9 cellular contexts compared by ENCODE assay signal in genomic region chr9:114503522-114504340, GRCh38. TPM values are rescaled to one million over a fixed set of nuclear protein-coding genes. Genes with fewer than 3 reads are reported as not detected.
DNase-seq lines count a peak whose midpoint lies in the region; ATAC-seq, FAIRE-seq and TF ChIP-seq lines count a peak whose summit lies in the region.
"Had no signal": no experiment of that assay in that cellular context is flagged by ENCODE, and none has a peak within 500 bp of the region (broad histone marks: within the 10 kb centered on the region; RNA-seq: fewer than 3 reads in every experiment).

No MANE protein-coding gene starts in this region.

- peaks cover 3% of the 10 kb centered on the region for H4K20me1 ChIP-seq in astrocyte (ENCODE audit: insufficient read depth, low read length)

- H2AFZ ChIP-seq in astrocyte (ENCODE audit: low read depth, low read length) = no peak overlapping the region

- H3K27me3 ChIP-seq in astrocyte (ENCODE audit: insufficient read depth, low read length) (peaks cover 34% of the 10 kb centered on the region), tibial nerve (peaks cover 0 to 58% of the 10 kb centered on the region in 2 donors)

- no peak for FAIRE-seq in astrocyte (lab: Jason Lieb, UNC)

- WGBS in tibial nerve, 2 donors = 71 to 74% methylated on average over 18 of the region's 18 CpGs

- no peak for TF ChIP-seq EP300 in tibial nerve (IDR thresholded peaks at IDR 0.05)

- ATAC-seq in Right ventricle myocardium superior (ENCODE audit: poor library complexity) = no peak
- no peak for ATAC-seq in Right ventricle myocardium inferior
- no peak for ATAC-seq in GM18511 (IDR thresholded peaks at IDR 0.05; ENCODE audit: unreplicated experiment)
- ATAC-seq in HG03045 (IDR thresholded peaks at IDR 0.05; ENCODE audit: unreplicated experiment) = no peak

- no peaks in the 10 kb centered on the region for H3K9me3 ChIP-seq in astrocyte (ENCODE audit: insufficient read depth, low read depth, low read length)
- peaks cover 0 to 5% (median 0%) of the 10 kb centered on the region in 4 donors for H3K9me3 ChIP-seq in tibial nerve

- peak; percentile 41 for DNase-seq in Right ventricle myocardium superior
- no peak for DNase-seq in Right ventricle myocardium inferior (ENCODE audit: missing footprints)
- no peak for DNase-seq in astrocyte (ENCODE audit: low read depth)
- peak; percentile 28 for DNase-seq in mesenteric fat pad (ENCODE audit: low spot score)
- DNase-seq in tibial nerve (ENCODE audit: low spot score in 2 of 2) = peak in 1 of 2 donors; percentile 8
- DNase-seq in ureter (ENCODE audit: low spot score) = no peak

- H3K36me3 ChIP-seq in astrocyte (ENCODE audit: insufficient read depth, low read length) = no peaks in the 10 kb centered on the region
- no peaks in the 10 kb centered on the region for H3K36me3 ChIP-seq in tibial nerve

- TF ChIP-seq POLR2A in tibial nerve (IDR thresholded peaks at IDR 0.05) = no peak

- intact Hi-C loops in Right ventricle myocardium superior (cut with DNase I) = loop anchor here (10.0 kb wide), 1 partner anchor 159 kb away; no protein-coding TSS in a partner anchor
- intact Hi-C loops in Right ventricle myocardium inferior (cut with DNase I) = no loop called here

- peak overlapping the region; percentile 98 for H3K4me2 ChIP-seq in astrocyte (ENCODE audit: low read length)

- no peak overlapping the region for H3K9ac ChIP-seq in astrocyte (ENCODE audit: low read length)

- H3K9me3 Mint-ChIP-seq in astrocyte (ENCODE audit: unreplicated experiment) = no peaks in the 10 kb centered on the region
- H3K9me3 Mint-ChIP-seq: activated naive CD4-positive, alpha-beta T cell treated with anti-CD3 and anti-CD28 coated beads, Interleukin-2, amount 50 U/mL, for 72 hours had no signal

- H3K4me1 Mint-ChIP-seq in astrocyte (ENCODE audit: low read depth, unreplicated experiment) = peaks cover 24% of the 10 kb centered on the region

- H3K4me3 ChIP-seq in astrocyte (ENCODE audit: insufficient read depth, low read depth, low read length) = peak overlapping the region; percentile 40
- peak overlapping the region in 3 of 4 donors; percentile 37 to 72 (median 65) for H3K4me3 ChIP-seq in tibial nerve

- H3K36me3 Mint-ChIP-seq in astrocyte (ENCODE audit: low read depth, unreplicated experiment) = no peaks in the 10 kb centered on the region
- H3K36me3 Mint-ChIP-seq: activated naive CD4-positive, alpha-beta T cell treated with anti-CD3 and anti-CD28 coated beads, Interleukin-2, amount 50 U/mL, for 72 hours had no signal

- H3K4me1 ChIP-seq in astrocyte (ENCODE audit: insufficient read depth, low read length) (peaks cover 22% of the 10 kb centered on the region), tibial nerve (peaks cover 0 to 31% (median 7%) of the 10 kb centered on the region in 4 donors)

- H3K27me3 Mint-ChIP-seq in astrocyte (ENCODE audit: low read depth, unreplicated experiment) = peaks cover 9% of the 10 kb centered on the region

- no peaks in the 10 kb centered on the region for H3K79me2 ChIP-seq in astrocyte (ENCODE audit: insufficient read depth, low read length)

- H3K27ac Mint-ChIP-seq in astrocyte (ENCODE audit: unreplicated experiment) = no peak overlapping the region

- no peak overlapping the region for H3K27ac ChIP-seq in astrocyte (ENCODE audit: low read depth, low read length)
- H3K27ac ChIP-seq in tibial nerve = peak overlapping the region in 1 of 4 donors; percentile 36

- TF ChIP-seq CTCF in astrocyte (IDR thresholded peaks at IDR 0.05; ENCODE audit: insufficient read depth, low read depth, low read length) (no peak), tibial nerve (IDR thresholded peaks at IDR 0.05) (no peak)

- H3K4me3 Mint-ChIP-seq in astrocyte (ENCODE audit: unreplicated experiment) = peak overlapping the region; percentile 79

RNA-seq across cellular contexts. Expression of gene WHRN, which starts 1.5 kb away (rescaled TPM):
- total RNA-seq in Right ventricle myocardium superior = 0.56 TPM
- total RNA-seq in Right ventricle myocardium inferior = 0.49 TPM
- total RNA-seq in astrocyte = 9.4 and 10.2 TPM in 2 replicates
- 5.5 TPM for total RNA-seq in mesenteric fat pad
- total RNA-seq in tibial nerve = 10 to 100 TPM in 1 of 4 donors, 1 to 10 TPM in 3; 3.7 to 13.2 (median 6.0) TPM
- 11.8 TPM for total RNA-seq in ureter

Comparison
In these comparisons a context has a peak if more than half of its experiments do, and no peak if none do; other contexts are left out.
1. DNase-seq: peak in Right ventricle myocardium superior (single experiment) and mesenteric fat pad (single experiment); none in Right ventricle myocardium inferior (single experiment), astrocyte (single experiment) and ureter (single experiment).